14 cellular contexts compared by ENCODE assay signal in genomic region chr6:102015431-102015830, GRCh38.
DNase-seq lines count a peak whose midpoint lies in the region; ATAC-seq lines count a peak whose summit lies in the region.
"Had no signal": no experiment of that assay in that cellular context is flagged by ENCODE, and none has a peak within 500 bp of the region (broad histone marks: within the 10 kb centered on the region; RNA-seq: fewer than 3 reads in every experiment).

No MANE protein-coding gene starts in this region.

- intact Hi-C loops in posterior vena cava (cut with DNase I): no loop called here

- DNase-seq in activated effector memory CD4-positive, alpha-beta T cell treated with anti-CD3 and anti-CD28 coated beads, Interleukin-2, amount 50 U/mL, for 16 hours: peak; percentile 45
- DNase-seq in activated effector memory CD4-positive, alpha-beta T cell treated with Interleukin-2 at 50 U/mL for 16 hours: no peak
- peak; percentile 3 for DNase-seq in UCSD-AML1 (lab: John Stamatoyannopoulos, UW; ENCODE audit: unreplicated experiment)
- DNase-seq in posterior vena cava (ENCODE audit: low spot score): peak; percentile 53
- no peak for DNase-seq in central memory CD4-positive, alpha-beta T cell
- DNase-seq: AML-193; CD4-positive, alpha-beta memory T cell; DMS153; DMS79; GDM1; HCEC 1CT had no signal

- ATAC-seq in GM18861 (IDR thresholded peaks at IDR 0.05; ENCODE audit: unreplicated experiment) (no peak), HG02623 (IDR thresholded peaks at IDR 0.05; ENCODE audit: unreplicated experiment) (no peak)
- ATAC-seq: A549 had no signal

Comparison
In these comparisons a context has a peak if more than half of its experiments do, and no peak if none do; other contexts are left out.
1. DNase-seq: peak in activated effector memory CD4-positive, alpha-beta T cell treated with anti-CD3 and anti-CD28 coated beads, Interleukin-2, amount 50 U/mL, for 16 hours (single experiment), UCSD-AML1 (single experiment) and posterior vena cava (single experiment); none in activated effector memory CD4-positive, alpha-beta T cell treated with Interleukin-2 at 50 U/mL for 16 hours (single experiment) and central memory CD4-positive, alpha-beta T cell (single experiment).